ENCODE assay signal across 2 cellular contexts in the genomic region with DNA sequence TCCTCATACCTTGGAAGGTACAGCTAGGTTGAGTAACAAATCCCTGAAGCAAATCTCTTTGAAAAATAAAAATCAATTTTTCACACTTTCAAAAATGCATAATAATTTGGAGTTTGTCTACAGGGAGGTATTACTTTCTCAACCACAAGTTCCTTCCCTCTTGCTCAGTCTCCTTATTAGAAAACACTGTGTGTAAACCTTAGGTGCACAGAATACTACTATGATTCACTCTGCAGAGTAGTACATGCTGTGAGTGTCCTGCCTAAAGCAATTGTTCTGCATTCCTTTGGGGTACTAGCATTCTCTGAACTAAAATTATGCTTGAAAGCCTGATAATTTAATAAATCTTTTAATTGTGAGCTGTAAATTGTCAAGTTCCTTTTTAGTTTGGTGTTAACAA.
TF ChIP-seq lines count a peak whose summit lies in the region.

No MANE protein-coding gene starts in this region.

TF ChIP-seq in IMR-90, 13 proteins besides CTCF, POLR2A, EP300 and RAD21 (continued from another document):
- TF ChIP-seq CHD1 (IDR thresholded peaks at IDR 0.05; ENCODE audit: low read depth, low read length): no peak
- TF ChIP-seq MAFK (IDR thresholded peaks at IDR 0.05; ENCODE audit: low read depth, low read length): no peak
- TF ChIP-seq FOS (IDR thresholded peaks at IDR 0.05; ENCODE audit: low read depth, low read length): no peak
- TF ChIP-seq, protein P1, sequence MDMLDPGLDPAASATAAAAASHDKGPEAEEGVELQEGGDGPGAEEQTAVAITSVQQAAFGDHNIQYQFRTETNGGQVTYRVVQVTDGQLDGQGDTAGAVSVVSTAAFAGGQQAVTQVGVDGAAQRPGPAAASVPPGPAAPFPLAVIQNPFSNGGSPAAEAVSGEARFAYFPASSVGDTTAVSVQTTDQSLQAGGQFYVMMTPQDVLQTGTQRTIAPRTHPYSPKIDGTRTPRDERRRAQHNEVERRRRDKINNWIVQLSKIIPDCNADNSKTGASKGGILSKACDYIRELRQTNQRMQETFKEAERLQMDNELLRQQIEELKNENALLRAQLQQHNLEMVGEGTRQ (IDR thresholded peaks at IDR 0.05; ENCODE audit: low read depth, low read length): no peak
- TF ChIP-seq SMC3 (IDR thresholded peaks at IDR 0.05; ENCODE audit: low read depth, low read length): no peak

TF ChIP-seq in GM23338, 12 proteins besides CTCF, POLR2A, EP300 and RAD21 (continued from another document):
- TF ChIP-seq, protein P2, sequence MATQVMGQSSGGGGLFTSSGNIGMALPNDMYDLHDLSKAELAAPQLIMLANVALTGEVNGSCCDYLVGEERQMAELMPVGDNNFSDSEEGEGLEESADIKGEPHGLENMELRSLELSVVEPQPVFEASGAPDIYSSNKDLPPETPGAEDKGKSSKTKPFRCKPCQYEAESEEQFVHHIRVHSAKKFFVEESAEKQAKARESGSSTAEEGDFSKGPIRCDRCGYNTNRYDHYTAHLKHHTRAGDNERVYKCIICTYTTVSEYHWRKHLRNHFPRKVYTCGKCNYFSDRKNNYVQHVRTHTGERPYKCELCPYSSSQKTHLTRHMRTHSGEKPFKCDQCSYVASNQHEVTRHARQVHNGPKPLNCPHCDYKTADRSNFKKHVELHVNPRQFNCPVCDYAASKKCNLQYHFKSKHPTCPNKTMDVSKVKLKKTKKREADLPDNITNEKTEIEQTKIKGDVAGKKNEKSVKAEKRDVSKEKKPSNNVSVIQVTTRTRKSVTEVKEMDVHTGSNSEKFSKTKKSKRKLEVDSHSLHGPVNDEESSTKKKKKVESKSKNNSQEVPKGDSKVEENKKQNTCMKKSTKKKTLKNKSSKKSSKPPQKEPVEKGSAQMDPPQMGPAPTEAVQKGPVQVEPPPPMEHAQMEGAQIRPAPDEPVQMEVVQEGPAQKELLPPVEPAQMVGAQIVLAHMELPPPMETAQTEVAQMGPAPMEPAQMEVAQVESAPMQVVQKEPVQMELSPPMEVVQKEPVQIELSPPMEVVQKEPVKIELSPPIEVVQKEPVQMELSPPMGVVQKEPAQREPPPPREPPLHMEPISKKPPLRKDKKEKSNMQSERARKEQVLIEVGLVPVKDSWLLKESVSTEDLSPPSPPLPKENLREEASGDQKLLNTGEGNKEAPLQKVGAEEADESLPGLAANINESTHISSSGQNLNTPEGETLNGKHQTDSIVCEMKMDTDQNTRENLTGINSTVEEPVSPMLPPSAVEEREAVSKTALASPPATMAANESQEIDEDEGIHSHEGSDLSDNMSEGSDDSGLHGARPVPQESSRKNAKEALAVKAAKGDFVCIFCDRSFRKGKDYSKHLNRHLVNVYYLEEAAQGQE (IDR thresholded peaks at IDR 0.05; ENCODE audit: unreplicated experiment): no peak
- no peak for TF ChIP-seq EZH2 (IDR thresholded peaks at IDR 0.05; ENCODE audit: low read depth, unreplicated experiment)
- TF ChIP-seq JUNB (IDR thresholded peaks at IDR 0.05; ENCODE audit: unreplicated experiment): no peak
- TF ChIP-seq POLR2AphosphoS5 (IDR thresholded peaks at IDR 0.05; ENCODE audit: low read depth): no peak
- TF ChIP-seq, protein P3, sequence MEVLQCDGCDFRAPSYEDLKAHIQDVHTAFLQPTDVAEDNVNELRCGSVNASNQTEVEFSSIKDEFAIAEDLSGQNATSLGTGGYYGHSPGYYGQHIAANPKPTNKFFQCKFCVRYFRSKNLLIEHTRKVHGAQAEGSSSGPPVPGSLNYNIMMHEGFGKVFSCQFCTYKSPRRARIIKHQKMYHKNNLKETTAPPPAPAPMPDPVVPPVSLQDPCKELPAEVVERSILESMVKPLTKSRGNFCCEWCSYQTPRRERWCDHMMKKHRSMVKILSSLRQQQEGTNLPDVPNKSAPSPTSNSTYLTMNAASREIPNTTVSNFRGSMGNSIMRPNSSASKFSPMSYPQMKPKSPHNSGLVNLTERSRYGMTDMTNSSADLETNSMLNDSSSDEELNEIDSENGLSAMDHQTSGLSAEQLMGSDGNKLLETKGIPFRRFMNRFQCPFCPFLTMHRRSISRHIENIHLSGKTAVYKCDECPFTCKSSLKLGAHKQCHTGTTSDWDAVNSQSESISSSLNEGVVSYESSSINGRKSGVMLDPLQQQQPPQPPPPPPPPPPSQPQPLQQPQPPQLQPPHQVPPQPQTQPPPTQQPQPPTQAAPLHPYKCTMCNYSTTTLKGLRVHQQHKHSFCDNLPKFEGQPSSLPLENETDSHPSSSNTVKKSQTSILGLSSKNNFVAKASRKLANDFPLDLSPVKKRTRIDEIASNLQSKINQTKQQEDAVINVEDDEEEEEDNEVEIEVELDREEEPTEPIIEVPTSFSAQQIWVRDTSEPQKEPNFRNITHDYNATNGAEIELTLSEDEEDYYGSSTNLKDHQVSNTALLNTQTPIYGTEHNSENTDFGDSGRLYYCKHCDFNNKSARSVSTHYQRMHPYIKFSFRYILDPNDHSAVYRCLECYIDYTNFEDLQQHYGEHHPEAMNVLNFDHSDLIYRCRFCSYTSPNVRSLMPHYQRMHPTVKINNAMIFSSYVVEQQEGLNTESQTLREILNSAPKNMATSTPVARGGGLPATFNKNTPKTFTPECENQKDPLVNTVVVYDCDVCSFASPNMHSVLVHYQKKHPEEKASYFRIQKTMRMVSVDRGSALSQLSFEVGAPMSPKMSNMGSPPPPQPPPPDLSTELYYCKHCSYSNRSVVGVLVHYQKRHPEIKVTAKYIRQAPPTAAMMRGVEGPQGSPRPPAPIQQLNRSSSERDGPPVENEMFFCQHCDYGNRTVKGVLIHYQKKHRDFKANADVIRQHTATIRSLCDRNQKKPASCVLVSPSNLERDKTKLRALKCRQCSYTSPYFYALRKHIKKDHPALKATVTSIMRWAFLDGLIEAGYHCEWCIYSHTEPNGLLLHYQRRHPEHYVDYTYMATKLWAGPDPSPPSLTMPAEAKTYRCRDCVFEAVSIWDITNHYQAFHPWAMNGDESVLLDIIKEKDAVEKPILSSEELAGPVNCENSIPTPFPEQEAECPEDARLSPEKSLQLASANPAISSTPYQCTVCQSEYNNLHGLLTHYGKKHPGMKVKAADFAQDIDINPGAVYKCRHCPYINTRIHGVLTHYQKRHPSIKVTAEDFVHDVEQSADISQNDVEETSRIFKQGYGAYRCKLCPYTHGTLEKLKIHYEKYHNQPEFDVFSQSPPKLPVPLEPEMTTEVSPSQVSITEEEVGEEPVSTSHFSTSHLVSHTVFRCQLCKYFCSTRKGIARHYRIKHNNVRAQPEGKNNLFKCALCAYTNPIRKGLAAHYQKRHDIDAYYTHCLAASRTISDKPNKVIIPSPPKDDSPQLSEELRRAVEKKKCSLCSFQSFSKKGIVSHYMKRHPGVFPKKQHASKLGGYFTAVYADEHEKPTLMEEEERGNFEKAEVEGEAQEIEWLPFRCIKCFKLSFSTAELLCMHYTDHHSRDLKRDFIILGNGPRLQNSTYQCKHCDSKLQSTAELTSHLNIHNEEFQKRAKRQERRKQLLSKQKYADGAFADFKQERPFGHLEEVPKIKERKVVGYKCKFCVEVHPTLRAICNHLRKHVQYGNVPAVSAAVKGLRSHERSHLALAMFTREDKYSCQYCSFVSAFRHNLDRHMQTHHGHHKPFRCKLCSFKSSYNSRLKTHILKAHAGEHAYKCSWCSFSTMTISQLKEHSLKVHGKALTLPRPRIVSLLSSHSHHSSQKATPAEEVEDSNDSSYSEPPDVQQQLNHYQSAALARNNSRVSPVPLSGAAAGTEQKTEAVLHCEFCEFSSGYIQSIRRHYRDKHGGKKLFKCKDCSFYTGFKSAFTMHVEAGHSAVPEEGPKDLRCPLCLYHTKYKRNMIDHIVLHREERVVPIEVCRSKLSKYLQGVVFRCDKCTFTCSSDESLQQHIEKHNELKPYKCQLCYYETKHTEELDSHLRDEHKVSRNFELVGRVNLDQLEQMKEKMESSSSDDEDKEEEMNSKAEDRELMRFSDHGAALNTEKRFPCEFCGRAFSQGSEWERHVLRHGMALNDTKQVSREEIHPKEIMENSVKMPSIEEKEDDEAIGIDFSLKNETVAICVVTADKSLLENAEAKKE (CRISPR knock-in tag; IDR thresholded peaks at IDR 0.05): no peak
- no peak for TF ChIP-seq CREB1 (CRISPR knock-in tag; IDR thresholded peaks at IDR 0.05; ENCODE audit: low read depth)
